In genomic region chr6:18263561-18264337, GRCh38 we compare ENCODE assay signal across 8 cellular contexts. TPM values are rescaled to one million over a fixed set of nuclear protein-coding genes. Genes with fewer than 3 reads are reported as not detected.
DNase-seq lines count a peak whose midpoint lies in the region; ATAC-seq and TF ChIP-seq lines count a peak whose summit lies in the region.

No MANE protein-coding gene starts in this region.

- POLR2A ChIA-PET in CD8-positive, alpha-beta memory T cell (lab: Charles Lee), result interaction anchor here (0.5 to 1.3 kb wide), 2 partner anchors 106 to 283 kb away, joined by 3 read pairs; no protein-coding TSS in a partner anchor

- peak overlapping the region; percentile 87 for H3K4me2 ChIP-seq in skeletal muscle satellite cell (ENCODE audit: low read length)

- H3K9ac ChIP-seq in skeletal muscle satellite cell (ENCODE audit: low read depth, low read length), result peak overlapping the region; percentile 89

- H3K9me3 Mint-ChIP-seq in CD8-positive, alpha-beta memory T cell, result no peaks in the 10 kb centered on the region

- H3K4me1 Mint-ChIP-seq in CD8-positive, alpha-beta memory T cell, result peaks cover 53 to 57% (median 55%) of the 10 kb centered on the region in 3 donors

- peaks cover 0 to 39% (median 6%) of the 10 kb centered on the region in 3 donors for H3K36me3 Mint-ChIP-seq in CD8-positive, alpha-beta memory T cell

- no peak for TF ChIP-seq CTCF in cardiac fibroblast (IDR thresholded peaks at IDR 0.05; ENCODE audit: low read depth, low read length)

- peak; percentile 30 for ATAC-seq in GM19397 (IDR thresholded peaks at IDR 0.05; ENCODE audit: unreplicated experiment)
- ATAC-seq in HG03571 (IDR thresholded peaks at IDR 0.05; ENCODE audit: unreplicated experiment), result peak; percentile 16
- ATAC-seq in SK-N-SH treated with all-trans-retinoic acid at 6 μM for 48 hours, result peak; percentile 61

- H3K4me3 Mint-ChIP-seq in CD8-positive, alpha-beta memory T cell, result peak overlapping the region; percentile 90 to 98 (median 96)

- H3K9me3 ChIP-seq in CD8-positive, alpha-beta memory T cell (ENCODE audit: low read length), result no peaks in the 10 kb centered on the region
- no peaks in the 10 kb centered on the region for H3K9me3 ChIP-seq in skeletal muscle satellite cell (replicated peaks; ENCODE audit: low read length)

- peak overlapping the region; percentile 89 to 99 (median 95) for H3K27ac Mint-ChIP-seq in CD8-positive, alpha-beta memory T cell

- peak; percentile 21 to 51 (median 28) for DNase-seq in CD8-positive, alpha-beta memory T cell
- DNase-seq in cardiac fibroblast (ENCODE audit: low read depth in 2 of 2), result peak; percentile 61 to 72
- peak; percentile 35 for DNase-seq in inferior parietal cortex (ENCODE audit: extremely low spot score)
- no peak for DNase-seq in GDM1 (lab: John Stamatoyannopoulos, UW)

- H3K27me3 ChIP-seq in CD8-positive, alpha-beta memory T cell (ENCODE audit: insufficient read depth, low read length, poor library complexity, severe bottlenecking), result no peaks in the 10 kb centered on the region
- no peaks in the 10 kb centered on the region for H3K27me3 ChIP-seq in skeletal muscle satellite cell (ENCODE audit: control insufficient read depth, insufficient read depth, low read length)

- H3K27ac ChIP-seq in CD8-positive, alpha-beta memory T cell (ENCODE audit: low read depth, low read length), result peak overlapping the region; percentile 86

- CTCF ChIA-PET in CD8-positive, alpha-beta memory T cell (lab: Charles Lee), result interaction anchor here (1.0 to 1.3 kb wide), 2 partner anchors 51 to 108 kb away, joined by 4 to 5 read pairs; no protein-coding TSS in a partner anchor

- no peaks in the 10 kb centered on the region for H3K27me3 Mint-ChIP-seq in CD8-positive, alpha-beta memory T cell

- H3K36me3 ChIP-seq in CD8-positive, alpha-beta memory T cell (ENCODE audit: insufficient read depth, low read length), result no peaks in the 10 kb centered on the region
- H3K36me3 ChIP-seq in skeletal muscle satellite cell (ENCODE audit: insufficient read depth, low read length), result peaks cover 4% of the 10 kb centered on the region

- peaks cover 37% of the 10 kb centered on the region for H3K4me1 ChIP-seq in CD8-positive, alpha-beta memory T cell (ENCODE audit: insufficient read depth, low read length)
- H3K4me1 ChIP-seq in skeletal muscle satellite cell (ENCODE audit: control insufficient read depth, insufficient read depth, low read length), result peaks cover 38% of the 10 kb centered on the region

- H3K4me3 ChIP-seq in CD8-positive, alpha-beta memory T cell (ENCODE audit: low read length), result peak overlapping the region; percentile 58
- H3K4me3 ChIP-seq in cardiac fibroblast (replicated peaks in 1 of 2; ENCODE audit: low read depth in 2 of 2, low read length in 2 of 2), result peak overlapping the region; percentile 94 to 96
- peak overlapping the region; percentile 87 for H3K4me3 ChIP-seq in skeletal muscle satellite cell (ENCODE audit: low read length)

TF ChIP-seq in SK-N-SH treated with all-trans-retinoic acid at 6 μM for 48 hours, 23 proteins besides CTCF, POLR2A, EP300 and RAD21:
- peak; percentile 51; the same call in 1 of the 2 replicates for TF ChIP-seq PATZ1 (CRISPR knock-in tag; IDR thresholded peaks at IDR 0.05; ENCODE audit: borderline replicate concordance)
- no peak for TF ChIP-seq BACH2 (CRISPR knock-in tag; IDR thresholded peaks at IDR 0.05; ENCODE audit: borderline replicate concordance)

RNA-seq across cellular contexts. Expression of gene DEK, which starts 0.6 kb away (rescaled TPM):
- 100 to 1,000 TPM; 174 to 181 TPM for total RNA-seq in CD8-positive, alpha-beta memory T cell
- polyA plus RNA-seq in CD8-positive, alpha-beta memory T cell, result 90.3 TPM
- 70.8 and 79.9 TPM in 2 replicates for total RNA-seq in skeletal muscle satellite cell (2012; rRNA removed)
